In genomic region chr19:398719-399118, GRCh38 we compare ENCODE assay signal across 1 cellular context.
TF ChIP-seq lines count a peak whose summit lies in the region.

No MANE protein-coding gene starts in this region.

TF ChIP-seq in H1, 55 proteins besides CTCF, POLR2A, EP300 and RAD21:
- no peak for TF ChIP-seq TAF7 (optimal IDR thresholded peaks at IDR 0.05; ENCODE audit: borderline replicate concordance, low read depth, low read length)
- no peak for TF ChIP-seq USF2 (IDR thresholded peaks at IDR 0.05; ENCODE audit: low read length)
- no peak for TF ChIP-seq FOSL1 (IDR thresholded peaks at IDR 0.05; ENCODE audit: insufficient read depth, low read depth, low read length)
- no peak for TF ChIP-seq CBX5 (IDR thresholded peaks at IDR 0.05; ENCODE audit: low read depth, low read length)
- no peak for TF ChIP-seq RFX5 (IDR thresholded peaks at IDR 0.05; ENCODE audit: borderline replicate concordance, low read depth, low read length)
- no peak for TF ChIP-seq CTBP2 (IDR thresholded peaks at IDR 0.05; ENCODE audit: borderline replicate concordance, insufficient read depth, insufficient read length, low read length)
- TF ChIP-seq JUN (IDR thresholded peaks at IDR 0.05; ENCODE audit: low read depth, low read length) = no peak
- TF ChIP-seq PHF8 (conservative IDR thresholded peaks at IDR 0.05; ENCODE audit: low read depth, low read length) = no peak
- TF ChIP-seq POLR2AphosphoS5 (IDR thresholded peaks at IDR 0.05; ENCODE audit: low read depth, low read length) = no peak
- TF ChIP-seq GABPA (IDR thresholded peaks at IDR 0.05; ENCODE audit: borderline replicate concordance, insufficient read depth, low read length) = no peak
- TF ChIP-seq TBP (IDR thresholded peaks at IDR 0.05; ENCODE audit: low read depth, low read length) = no peak
- TF ChIP-seq BCL11A (IDR thresholded peaks at IDR 0.05; ENCODE audit: low read depth in 2 of 2, low read length in 2 of 2) = no peak
- no peak for TF ChIP-seq SIX5 (IDR thresholded peaks at IDR 0.05; ENCODE audit: low read depth, low read length)
- no peak for TF ChIP-seq KDM4A (IDR thresholded peaks at IDR 0.05; ENCODE audit: low read depth, low read length, severe bottlenecking)
- no peak for TF ChIP-seq ATF2 (IDR thresholded peaks at IDR 0.05; ENCODE audit: low read length)
